26 cellular contexts compared by ENCODE assay signal in genomic region chr11:69721061-69721460, GRCh38. TPM values are rescaled to one million over a fixed set of nuclear protein-coding genes. Genes with fewer than 3 reads are reported as not detected.
"Had no signal": no experiment of that assay in that cellular context is flagged by ENCODE, and none has a peak within 500 bp of the region (broad histone marks: within the 10 kb centered on the region; RNA-seq: fewer than 3 reads in every experiment).

No MANE protein-coding gene starts in this region.

- DNase-seq: colonic mucosa; dermis blood vessel endothelial cell; foreskin melanocyte; heart right ventricle; hypothalamus; mesendoderm; naive B cell; psoas muscle; sigmoid colon; stimulated activated CD4-positive, alpha-beta T cell treated with anti-CD3 and anti-CD28 coated beads, Interleukin-2, amount 100 ng/mL, for 24 hours; stimulated activated CD4-positive, alpha-beta T cell treated with anti-CD3 and anti-CD28 coated beads, Interleukin-4, amount 100 ng/mL, for 4 hours; stimulated activated naive B cell treated with anti-CD40 and anti-IgM and Interleukin-4, amounts not matched to agents 10 μg/mL and 1 μg/mL and 100 μg/mL, for 72 hours; stimulated activated naive CD8-positive, alpha-beta T cell treated with anti-CD3 and anti-CD28 coated beads, Interleukin-15, amount 100 ng/mL, for 72 hours; testis; upper lobe of right lung had no signal

- H3K4me1 ChIP-seq: colonic mucosa, psoas muscle, sigmoid colon, upper lobe of right lung, vagina had no signal

- H3K4me3 Mint-ChIP-seq: naive B cell; neural crest cell; stimulated activated naive B cell treated with anti-CD40 and anti-IgM and Interleukin-4, amounts not matched to agents 10 μg/mL and 1 μg/mL and 100 μg/mL, for 72 hours; stimulated activated naive CD8-positive, alpha-beta T cell treated with anti-CD3 and anti-CD28 coated beads, Interleukin-15, amount 100 ng/mL, for 72 hours had no signal

- H3K36me3 Mint-ChIP-seq: naive B cell; stimulated activated naive B cell treated with anti-CD40 and anti-IgM and Interleukin-4, amounts not matched to agents 10 μg/mL and 1 μg/mL and 100 μg/mL, for 72 hours had no signal

- H3K27ac Mint-ChIP-seq: naive B cell; stimulated activated naive B cell treated with anti-CD40 and anti-IgM and Interleukin-4, amounts not matched to agents 10 μg/mL and 1 μg/mL and 100 μg/mL, for 72 hours; stimulated activated naive CD8-positive, alpha-beta T cell treated with anti-CD3 and anti-CD28 coated beads, Interleukin-15, amount 100 ng/mL, for 72 hours had no signal

- H3K27me3 ChIP-seq: testis, vagina had no signal

- H3K27ac ChIP-seq: colonic mucosa, heart right ventricle, psoas muscle, sigmoid colon, skin epidermis, testis, tibial nerve, upper lobe of right lung, vagina had no signal

- H3K9me3 ChIP-seq: colonic mucosa, heart right ventricle, psoas muscle, sigmoid colon, testis, tibial nerve, upper lobe of right lung, vagina had no signal

- H3K9me3 Mint-ChIP-seq: neural crest cell; stimulated activated naive B cell treated with anti-CD40 and anti-IgM and Interleukin-4, amounts not matched to agents 10 μg/mL and 1 μg/mL and 100 μg/mL, for 72 hours; stimulated activated naive CD8-positive, alpha-beta T cell treated with anti-CD3 and anti-CD28 coated beads, Interleukin-15, amount 100 ng/mL, for 72 hours had no signal

- H3K4me3 ChIP-seq: colonic mucosa, heart right ventricle, psoas muscle, sigmoid colon, skin epidermis, testis, tibial nerve, upper lobe of right lung, vagina had no signal

- H3K36me3 ChIP-seq: colonic mucosa, heart right ventricle, sigmoid colon, tibial nerve, upper lobe of right lung, vagina had no signal

- ATAC-seq: heart right ventricle; psoas muscle; stimulated activated naive B cell treated with anti-CD40 and anti-IgM and Interleukin-4, amounts not matched to agents 10 μg/mL and 1 μg/mL and 100 μg/mL, for 72 hours; stimulated activated naive CD8-positive, alpha-beta T cell treated with anti-CD3 and anti-CD28 coated beads, Interleukin-15, amount 100 ng/mL, for 72 hours; upper lobe of right lung had no signal

- H3K4me1 Mint-ChIP-seq: stimulated activated naive CD8-positive, alpha-beta T cell treated with anti-CD3 and anti-CD28 coated beads, Interleukin-15, amount 100 ng/mL, for 72 hours had no signal

RNA-seq across cellular contexts. Expression of gene FGF19, which starts 17.2 kb away (rescaled TPM):
- total RNA-seq: dermis blood vessel endothelial cell, glomerular endothelial cell, heart right ventricle, liver, lung microvascular endothelial cell, omental fat pad, psoas muscle, sigmoid colon, subcutaneous adipose tissue, tibial nerve, upper lobe of right lung, vagina had no signal
- polyA plus RNA-seq: esophagus, heart right ventricle, psoas muscle, sigmoid colon had no signal

RNA-seq across cellular contexts. Expression of gene FGF4, which starts 54.1 kb away (rescaled TPM):
- total RNA-seq: cerebellum, colonic mucosa, dermis blood vessel endothelial cell, glomerular endothelial cell, heart right ventricle, liver, lung microvascular endothelial cell, neural crest cell, omental fat pad, psoas muscle, sigmoid colon, subcutaneous adipose tissue, upper lobe of right lung, vagina had no signal
- polyA plus RNA-seq: esophagus, heart right ventricle, liver, psoas muscle, sigmoid colon had no signal
